ENCODE assay signal across 24 cellular contexts in genomic region chr6:7404546-7404945, GRCh38. TPM values are rescaled to one million over a fixed set of nuclear protein-coding genes. Genes with fewer than 3 reads are reported as not detected.
"Had no signal": no experiment of that assay in that cellular context is flagged by ENCODE, and none has a peak within 500 bp of the region (broad histone marks: within the 10 kb centered on the region; RNA-seq: fewer than 3 reads in every experiment).

No MANE protein-coding gene starts in this region.

- H3K9me3 ChIP-seq: SJSA1 had no signal

- H3K27ac ChIP-seq: HL-60, SJSA1, SK-N-MC had no signal

- H3K4me1 ChIP-seq: SJSA1 had no signal

- H3K27me3 ChIP-seq: SJSA1 had no signal

- H3K4me3 ChIP-seq: SJSA1, SK-N-MC had no signal

- DNase-seq: KBM-7, MV-4-11, NCI-H1048, NCI-H1105, NCI-H1417, NCI-H1436 treated with DMSO at 0.1 percent for 48 hours, NCI-H1694, NCI-H187 treated with DMSO at 0.1 percent for 48 hours, NCI-H2029 treated with DMSO at 0.1 percent for 48 hours, NCI-H2171 treated with DMSO at 0.1 percent for 48 hours, NCI-H345, NCI-H446 treated with DMSO at 0.1 percent for 48 hours, NCI-H510A treated with DMSO at 0.1 percent for 48 hours, NCI-H526, NCI-H82, Right ventricle myocardium superior, RPMI8226, SIG-M5 had no signal

- FAIRE-seq: HTR-8/SVneo, RCC 7860 had no signal

RNA-seq across cellular contexts. Expression of gene CAGE1, which starts 15.0 kb away (rescaled TPM):
- total RNA-seq: LHCN-M2, Right ventricle myocardium superior had no signal
